ENCODE assay signal across 1 cellular context in the genomic region with DNA sequence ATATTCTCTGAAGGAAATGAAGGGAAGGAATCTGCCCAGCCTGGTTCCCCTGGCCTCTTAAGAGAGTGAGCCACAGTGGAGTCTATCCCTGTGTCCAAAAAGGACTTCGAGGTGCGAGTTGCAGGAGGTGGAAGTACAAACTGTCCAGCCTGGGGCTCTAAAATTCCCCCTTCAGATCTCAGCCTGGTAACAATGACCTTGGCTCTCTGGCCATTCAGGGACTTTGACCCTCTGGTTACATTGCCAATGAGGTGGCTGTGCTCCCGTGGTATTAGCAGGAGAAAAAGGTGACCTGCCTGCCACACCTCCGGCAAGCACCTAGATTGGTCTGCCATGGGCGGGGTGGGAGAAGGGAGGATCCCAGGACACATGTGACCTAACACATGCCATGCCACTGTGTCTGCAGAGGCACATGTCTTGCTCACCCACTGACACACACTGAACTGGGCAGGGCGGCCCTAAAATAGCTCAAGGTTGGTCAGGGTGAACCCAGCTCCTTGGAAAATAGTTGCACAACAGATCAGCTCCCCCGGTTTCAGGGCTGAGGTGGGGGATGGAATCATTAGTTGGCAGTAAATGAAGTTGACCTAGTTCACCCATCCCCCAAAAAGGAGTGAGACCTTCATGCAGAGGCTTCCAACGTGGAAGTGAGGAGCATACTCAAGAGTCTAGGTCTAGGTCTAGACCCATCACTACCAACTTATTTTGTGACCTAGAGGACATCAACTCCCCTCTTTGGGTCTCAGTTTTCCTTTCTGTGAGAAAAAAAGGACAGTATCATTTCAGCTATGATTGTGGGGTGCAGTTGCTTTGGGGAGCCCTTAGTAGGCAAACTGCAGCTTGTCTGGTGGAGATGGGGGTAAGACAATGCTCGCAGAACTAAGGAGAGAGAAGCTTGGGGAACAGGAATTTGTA.
A peak's percentile ranks its signal among the peaks of the same experiment; 100 is the strongest.
TF ChIP-seq lines count a peak whose summit lies in the region.

No MANE protein-coding gene starts in this region.

TF ChIP-seq in HepG2, 621 proteins besides CTCF, POLR2A, EP300 and RAD21 (continued from another document and continues in another):
- TF ChIP-seq, protein P1, sequence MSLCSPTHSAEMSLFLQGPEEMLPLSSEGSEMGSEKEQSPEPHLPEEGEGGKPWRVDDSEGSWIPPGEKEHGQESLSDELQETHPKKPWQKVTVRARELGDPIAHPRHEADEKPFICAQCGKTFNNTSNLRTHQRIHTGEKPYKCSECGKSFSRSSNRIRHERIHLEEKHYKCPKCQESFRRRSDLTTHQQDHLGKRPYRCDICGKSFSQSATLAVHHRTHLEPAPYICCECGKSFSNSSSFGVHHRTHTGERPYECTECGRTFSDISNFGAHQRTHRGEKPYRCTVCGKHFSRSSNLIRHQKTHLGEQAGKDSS (CRISPR knock-in tag; IDR thresholded peaks at IDR 0.05; ENCODE audit: borderline replicate concordance, low read depth) = no peak
- TF ChIP-seq NCOA2 (CRISPR knock-in tag; IDR thresholded peaks at IDR 0.05) (peak; percentile 56), KDM1A (CRISPR knock-in tag; IDR thresholded peaks at IDR 0.05) (no peak), SIN3A (IDR thresholded peaks at IDR 0.05; ENCODE audit: borderline replicate concordance, low read depth, low read length) (no peak), ETV6 (CRISPR knock-in tag; conservative IDR thresholded peaks at IDR 0.05) (0 out of 2 replicates have a peak, but pooled peaks have one; percentile 36), FIP1L1 (IDR thresholded peaks at IDR 0.05; ENCODE audit: borderline replicate concordance, insufficient read depth, low read depth, low read length) (no peak), ZSCAN31 (CRISPR knock-in tag; IDR thresholded peaks at IDR 0.05; ENCODE audit: low read depth) (no peak; the same call in 1 of the 2 replicates), NFE2L1 (CRISPR knock-in tag; IDR thresholded peaks at IDR 0.05; ENCODE audit: borderline replicate concordance) (no peak), ZNF644 (CRISPR knock-in tag; IDR thresholded peaks at IDR 0.05; ENCODE audit: low read depth) (peak; percentile 87), ZNF737 (CRISPR knock-in tag; IDR thresholded peaks at IDR 0.05; ENCODE audit: borderline replicate concordance) (no peak), ZKSCAN5 (CRISPR knock-in tag; IDR thresholded peaks at IDR 0.05) (peak; percentile 83), WIZ (CRISPR knock-in tag; IDR thresholded peaks at IDR 0.05) (0 out of 2 replicates have a peak, but pooled peaks have one; percentile 49), ZNF329 (CRISPR knock-in tag; IDR thresholded peaks at IDR 0.05; ENCODE audit: low read depth) (no peak), MBNL3 (CRISPR knock-in tag; conservative IDR thresholded peaks at IDR 0.05) (no peak), MAF1 (CRISPR knock-in tag; IDR thresholded peaks at IDR 0.05; ENCODE audit: borderline replicate concordance) (no peak), NFIB (CRISPR knock-in tag; IDR thresholded peaks at IDR 0.05; ENCODE audit: borderline replicate concordance) (no peak), ZNF33A (CRISPR knock-in tag; IDR thresholded peaks at IDR 0.05; ENCODE audit: borderline replicate concordance) (no peak), AGO1 (IDR thresholded peaks at IDR 0.05; ENCODE audit: low read depth, low read length, poor library complexity, severe bottlenecking) (no peak), NR2F1 (CRISPR knock-in tag; IDR thresholded peaks at IDR 0.05) (peak; percentile 55 to 65; a peak in 3 of 4 replicates), ZNF775 (CRISPR knock-in tag; IDR thresholded peaks at IDR 0.05; ENCODE audit: borderline replicate concordance) (0 out of 2 replicates have a peak, but pooled peaks have one; percentile 37), ZNF75D (CRISPR knock-in tag; IDR thresholded peaks at IDR 0.05; ENCODE audit: borderline replicate concordance) (no peak), ZNF10 (CRISPR knock-in tag; IDR thresholded peaks at IDR 0.05; ENCODE audit: borderline replicate concordance, low read depth) (no peak), CEBPB (IDR thresholded peaks at IDR 0.05; ENCODE audit: borderline replicate concordance, low read depth, low read length) (peak; percentile 74; the same call in 1 of the 2 replicates), MYNN (CRISPR knock-in tag; IDR thresholded peaks at IDR 0.05; ENCODE audit: low read depth) (0 out of 2 replicates have a peak, but pooled peaks have one; percentile 13), FOXK2 (IDR thresholded peaks at IDR 0.05) (no peak), NFYB (CRISPR knock-in tag; IDR thresholded peaks at IDR 0.05) (peak; percentile 40), KLF6 (CRISPR knock-in tag; IDR thresholded peaks at IDR 0.05) (peak; percentile 73), ZFP36L2 (CRISPR knock-in tag; IDR thresholded peaks at IDR 0.05) (no peak), SMARCE1 (IDR thresholded peaks at IDR 0.05; ENCODE audit: borderline replicate concordance) (no peak), RFXAP (CRISPR knock-in tag; IDR thresholded peaks at IDR 0.05; ENCODE audit: borderline replicate concordance) (peak; percentile 91), GZF1 (CRISPR knock-in tag; IDR thresholded peaks at IDR 0.05) (peak; percentile 80; the same call in 1 of the 2 replicates), ZBTB21 (CRISPR knock-in tag; IDR thresholded peaks at IDR 0.05) (no peak; the same call in 1 of the 2 replicates), GLI4 (CRISPR knock-in tag; IDR thresholded peaks at IDR 0.05; ENCODE audit: borderline replicate concordance) (no peak), GTF3A (CRISPR knock-in tag; conservative IDR thresholded peaks at IDR 0.05) (no peak), SUZ12 (IDR thresholded peaks at IDR 0.05; ENCODE audit: low read depth, low read length) (no peak), ZNF83 (CRISPR knock-in tag; IDR thresholded peaks at IDR 0.05; ENCODE audit: borderline replicate concordance) (no peak), PLRG1 (conservative IDR thresholded peaks at IDR 0.05) (no peak), MEF2D (CRISPR knock-in tag; IDR thresholded peaks at IDR 0.05) (peak; percentile 99), ZNF3 (CRISPR knock-in tag; IDR thresholded peaks at IDR 0.05) (0 out of 2 replicates have a peak, but pooled peaks have one; percentile 75), SRSF1 (optimal IDR thresholded peaks at IDR 0.05; ENCODE audit: low read depth, low read length) (no peak), IRX3 (CRISPR knock-in tag; IDR thresholded peaks at IDR 0.05; ENCODE audit: borderline replicate concordance, low read depth) (no peak), ZSCAN20 (CRISPR knock-in tag; IDR thresholded peaks at IDR 0.05; ENCODE audit: borderline replicate concordance) (no peak), ZNF570 (CRISPR knock-in tag; IDR thresholded peaks at IDR 0.05; ENCODE audit: borderline replicate concordance) (no peak)
- TF ChIP-seq, protein P2, sequence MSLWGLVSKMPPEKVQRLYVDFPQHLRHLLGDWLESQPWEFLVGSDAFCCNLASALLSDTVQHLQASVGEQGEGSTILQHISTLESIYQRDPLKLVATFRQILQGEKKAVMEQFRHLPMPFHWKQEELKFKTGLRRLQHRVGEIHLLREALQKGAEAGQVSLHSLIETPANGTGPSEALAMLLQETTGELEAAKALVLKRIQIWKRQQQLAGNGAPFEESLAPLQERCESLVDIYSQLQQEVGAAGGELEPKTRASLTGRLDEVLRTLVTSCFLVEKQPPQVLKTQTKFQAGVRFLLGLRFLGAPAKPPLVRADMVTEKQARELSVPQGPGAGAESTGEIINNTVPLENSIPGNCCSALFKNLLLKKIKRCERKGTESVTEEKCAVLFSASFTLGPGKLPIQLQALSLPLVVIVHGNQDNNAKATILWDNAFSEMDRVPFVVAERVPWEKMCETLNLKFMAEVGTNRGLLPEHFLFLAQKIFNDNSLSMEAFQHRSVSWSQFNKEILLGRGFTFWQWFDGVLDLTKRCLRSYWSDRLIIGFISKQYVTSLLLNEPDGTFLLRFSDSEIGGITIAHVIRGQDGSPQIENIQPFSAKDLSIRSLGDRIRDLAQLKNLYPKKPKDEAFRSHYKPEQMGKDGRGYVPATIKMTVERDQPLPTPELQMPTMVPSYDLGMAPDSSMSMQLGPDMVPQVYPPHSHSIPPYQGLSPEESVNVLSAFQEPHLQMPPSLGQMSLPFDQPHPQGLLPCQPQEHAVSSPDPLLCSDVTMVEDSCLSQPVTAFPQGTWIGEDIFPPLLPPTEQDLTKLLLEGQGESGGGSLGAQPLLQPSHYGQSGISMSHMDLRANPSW (CRISPR knock-in tag; IDR thresholded peaks at IDR 0.05; ENCODE audit: borderline replicate concordance) = 0 out of 2 replicates have a peak, but pooled peaks have one; percentile 23
- TF ChIP-seq, protein P3, sequence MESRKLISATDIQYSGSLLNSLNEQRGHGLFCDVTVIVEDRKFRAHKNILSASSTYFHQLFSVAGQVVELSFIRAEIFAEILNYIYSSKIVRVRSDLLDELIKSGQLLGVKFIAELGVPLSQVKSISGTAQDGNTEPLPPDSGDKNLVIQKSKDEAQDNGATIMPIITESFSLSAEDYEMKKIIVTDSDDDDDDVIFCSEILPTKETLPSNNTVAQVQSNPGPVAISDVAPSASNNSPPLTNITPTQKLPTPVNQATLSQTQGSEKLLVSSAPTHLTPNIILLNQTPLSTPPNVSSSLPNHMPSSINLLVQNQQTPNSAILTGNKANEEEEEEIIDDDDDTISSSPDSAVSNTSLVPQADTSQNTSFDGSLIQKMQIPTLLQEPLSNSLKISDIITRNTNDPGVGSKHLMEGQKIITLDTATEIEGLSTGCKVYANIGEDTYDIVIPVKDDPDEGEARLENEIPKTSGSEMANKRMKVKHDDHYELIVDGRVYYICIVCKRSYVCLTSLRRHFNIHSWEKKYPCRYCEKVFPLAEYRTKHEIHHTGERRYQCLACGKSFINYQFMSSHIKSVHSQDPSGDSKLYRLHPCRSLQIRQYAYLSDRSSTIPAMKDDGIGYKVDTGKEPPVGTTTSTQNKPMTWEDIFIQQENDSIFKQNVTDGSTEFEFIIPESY (CRISPR knock-in tag; IDR thresholded peaks at IDR 0.05) = peak; percentile 71
- TF ChIP-seq, protein P4, sequence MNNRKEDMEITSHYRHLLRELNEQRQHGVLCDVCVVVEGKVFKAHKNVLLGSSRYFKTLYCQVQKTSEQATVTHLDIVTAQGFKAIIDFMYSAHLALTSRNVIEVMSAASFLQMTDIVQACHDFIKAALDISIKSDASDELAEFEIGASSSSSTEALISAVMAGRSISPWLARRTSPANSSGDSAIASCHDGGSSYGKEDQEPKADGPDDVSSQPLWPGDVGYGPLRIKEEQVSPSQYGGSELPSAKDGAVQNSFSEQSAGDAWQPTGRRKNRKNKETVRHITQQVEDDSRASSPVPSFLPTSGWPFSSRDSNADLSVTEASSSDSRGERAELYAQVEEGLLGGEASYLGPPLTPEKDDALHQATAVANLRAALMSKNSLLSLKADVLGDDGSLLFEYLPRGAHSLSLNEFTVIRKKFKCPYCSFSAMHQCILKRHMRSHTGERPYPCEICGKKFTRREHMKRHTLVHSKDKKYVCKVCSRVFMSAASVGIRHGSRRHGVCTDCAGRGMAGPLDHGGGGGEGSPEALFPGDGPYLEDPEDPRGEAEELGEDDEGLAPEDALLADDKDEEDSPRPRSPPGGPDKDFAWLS (CRISPR knock-in tag; IDR thresholded peaks at IDR 0.05; ENCODE audit: borderline replicate concordance) = no peak
- TF ChIP-seq, protein P5, sequence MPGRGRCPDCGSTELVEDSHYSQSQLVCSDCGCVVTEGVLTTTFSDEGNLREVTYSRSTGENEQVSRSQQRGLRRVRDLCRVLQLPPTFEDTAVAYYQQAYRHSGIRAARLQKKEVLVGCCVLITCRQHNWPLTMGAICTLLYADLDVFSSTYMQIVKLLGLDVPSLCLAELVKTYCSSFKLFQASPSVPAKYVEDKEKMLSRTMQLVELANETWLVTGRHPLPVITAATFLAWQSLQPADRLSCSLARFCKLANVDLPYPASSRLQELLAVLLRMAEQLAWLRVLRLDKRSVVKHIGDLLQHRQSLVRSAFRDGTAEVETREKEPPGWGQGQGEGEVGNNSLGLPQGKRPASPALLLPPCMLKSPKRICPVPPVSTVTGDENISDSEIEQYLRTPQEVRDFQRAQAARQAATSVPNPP (CRISPR knock-in tag; IDR thresholded peaks at IDR 0.05) = no peak
- TF ChIP-seq, protein P6, sequence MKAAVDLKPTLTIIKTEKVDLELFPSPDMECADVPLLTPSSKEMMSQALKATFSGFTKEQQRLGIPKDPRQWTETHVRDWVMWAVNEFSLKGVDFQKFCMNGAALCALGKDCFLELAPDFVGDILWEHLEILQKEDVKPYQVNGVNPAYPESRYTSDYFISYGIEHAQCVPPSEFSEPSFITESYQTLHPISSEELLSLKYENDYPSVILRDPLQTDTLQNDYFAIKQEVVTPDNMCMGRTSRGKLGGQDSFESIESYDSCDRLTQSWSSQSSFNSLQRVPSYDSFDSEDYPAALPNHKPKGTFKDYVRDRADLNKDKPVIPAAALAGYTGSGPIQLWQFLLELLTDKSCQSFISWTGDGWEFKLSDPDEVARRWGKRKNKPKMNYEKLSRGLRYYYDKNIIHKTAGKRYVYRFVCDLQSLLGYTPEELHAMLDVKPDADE (CRISPR knock-in tag; IDR thresholded peaks at IDR 0.05) = no peak
- TF ChIP-seq, protein P7, sequence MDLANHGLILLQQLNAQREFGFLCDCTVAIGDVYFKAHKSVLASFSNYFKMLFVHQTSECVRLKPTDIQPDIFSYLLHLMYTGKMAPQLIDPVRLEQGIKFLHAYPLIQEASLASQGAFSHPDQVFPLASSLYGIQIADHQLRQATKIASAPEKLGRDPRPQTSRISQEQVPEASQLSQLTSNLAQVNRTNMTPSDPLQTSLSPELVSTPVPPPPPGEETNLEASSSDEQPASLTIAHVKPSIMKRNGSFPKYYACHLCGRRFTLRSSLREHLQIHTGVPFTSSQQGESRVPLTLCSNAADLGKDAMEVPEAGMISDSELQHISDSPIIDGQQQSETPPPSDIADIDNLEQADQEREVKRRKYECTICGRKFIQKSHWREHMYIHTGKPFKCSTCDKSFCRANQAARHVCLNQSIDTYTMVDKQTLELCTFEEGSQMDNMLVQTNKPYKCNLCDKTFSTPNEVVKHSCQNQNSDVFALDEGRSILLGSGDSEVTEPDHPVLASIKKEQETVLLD (CRISPR knock-in tag; IDR thresholded peaks at IDR 0.05; ENCODE audit: low read depth) = peak; percentile 73
- TF ChIP-seq, protein P8, sequence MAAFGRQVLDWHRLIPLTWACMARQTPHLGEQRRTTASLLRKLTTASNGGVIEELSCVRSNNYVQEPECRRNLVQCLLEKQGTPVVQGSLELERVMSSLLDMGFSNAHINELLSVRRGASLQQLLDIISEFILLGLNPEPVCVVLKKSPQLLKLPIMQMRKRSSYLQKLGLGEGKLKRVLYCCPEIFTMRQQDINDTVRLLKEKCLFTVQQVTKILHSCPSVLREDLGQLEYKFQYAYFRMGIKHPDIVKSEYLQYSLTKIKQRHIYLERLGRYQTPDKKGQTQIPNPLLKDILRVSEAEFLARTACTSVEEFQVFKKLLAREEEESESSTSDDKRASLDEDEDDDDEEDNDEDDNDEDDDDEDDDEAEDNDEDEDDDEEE (CRISPR knock-in tag; IDR thresholded peaks at IDR 0.05) = peak; percentile 90
- TF ChIP-seq, protein P9, sequence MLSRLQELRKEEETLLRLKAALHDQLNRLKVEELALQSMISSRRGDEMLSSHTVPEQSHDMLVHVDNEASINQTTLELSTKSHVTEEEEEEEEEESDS (CRISPR knock-in tag; IDR thresholded peaks at IDR 0.05; ENCODE audit: borderline replicate concordance) = no peak
- TF ChIP-seq, protein P10, sequence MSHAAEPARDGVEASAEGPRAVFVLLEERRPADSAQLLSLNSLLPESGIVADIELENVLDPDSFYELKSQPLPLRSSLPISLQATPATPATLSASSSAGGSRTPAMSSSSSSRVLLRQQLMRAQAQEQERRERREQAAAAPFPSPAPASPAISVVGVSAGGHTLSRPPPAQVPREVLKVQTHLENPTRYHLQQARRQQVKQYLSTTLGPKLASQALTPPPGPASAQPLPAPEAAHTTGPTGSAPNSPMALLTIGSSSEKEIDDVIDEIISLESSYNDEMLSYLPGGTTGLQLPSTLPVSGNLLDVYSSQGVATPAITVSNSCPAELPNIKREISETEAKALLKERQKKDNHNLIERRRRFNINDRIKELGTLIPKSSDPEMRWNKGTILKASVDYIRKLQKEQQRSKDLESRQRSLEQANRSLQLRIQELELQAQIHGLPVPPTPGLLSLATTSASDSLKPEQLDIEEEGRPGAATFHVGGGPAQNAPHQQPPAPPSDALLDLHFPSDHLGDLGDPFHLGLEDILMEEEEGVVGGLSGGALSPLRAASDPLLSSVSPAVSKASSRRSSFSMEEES (CRISPR knock-in tag; IDR thresholded peaks at IDR 0.05) = peak; percentile 89
